In the genomic region with DNA sequence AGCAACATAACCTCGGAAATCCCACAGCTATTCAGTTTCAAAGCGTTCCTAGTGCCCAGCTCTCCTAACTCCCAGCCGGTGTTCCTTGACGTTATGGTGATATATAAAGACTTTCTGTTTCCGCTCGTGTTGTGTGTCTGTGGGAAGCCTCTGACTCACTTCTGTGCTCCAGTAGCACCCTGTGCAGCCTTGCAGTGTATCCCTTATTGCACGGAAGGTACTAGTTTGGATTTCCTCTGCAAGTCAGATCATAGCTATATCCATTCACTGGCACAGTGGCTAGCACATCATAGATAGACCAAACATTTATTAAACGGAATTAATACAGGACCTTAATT, we compare ENCODE assay signal across 8 cellular contexts. TPM values are rescaled to one million over a fixed set of nuclear protein-coding genes. Genes with fewer than 3 reads are reported as not detected.
DNase-seq lines count a peak whose midpoint lies in the region; ATAC-seq and TF ChIP-seq lines count a peak whose summit lies in the region.

No MANE protein-coding gene starts in this region.

- H3K36me3 ChIP-seq in Caco-2 (ENCODE audit: control insufficient read depth, insufficient read depth, low read length) (no peaks in the 10 kb centered on the region), WERI-Rb-1 (no peaks in the 10 kb centered on the region)

- ATAC-seq in GM21360 (IDR thresholded peaks at IDR 0.05; ENCODE audit: unreplicated experiment), result peak; percentile 44
- ATAC-seq in effector memory CD8-positive, alpha-beta T cell (replicated peaks), result peak; percentile 52

- POLR2A ChIA-PET in Caco-2 (lab: Charles Lee), result no interaction called here

- H3K4me3 ChIP-seq in Caco-2 (ENCODE audit: low read depth, low read length) (peak overlapping the region; percentile 88), WERI-Rb-1 (ENCODE audit: low read depth, low read length) (peak overlapping the region; percentile 60)

- BruUV-seq in Caco-2 (replicated peaks; lab: Mats Ljungman, UMichigan), result no TSS peak

- H3K27me3 Mint-ChIP-seq in Caco-2 (ENCODE audit: insufficient read depth, unreplicated experiment) (peaks cover 3% of the 10 kb centered on the region), mesothelial cell of epicardium (ENCODE audit: low read depth) (peaks cover 29% of the 10 kb centered on the region)
- no peaks in the 10 kb centered on the region for H3K27me3 Mint-ChIP-seq in effector memory CD8-positive, alpha-beta T cell

- H3K27ac ChIP-seq in WERI-Rb-1, result peak overlapping the region; percentile 66; the same call in 1 of the 2 replicates

- CTCF ChIA-PET in Caco-2 (lab: Charles Lee), result interaction anchor here (1.1 kb wide), 1 partner anchor 80 kb away, joined by 4 read pairs; no protein-coding TSS in a partner anchor

- H3K9me3 Mint-ChIP-seq in Caco-2 (ENCODE audit: unreplicated experiment), result no peaks in the 10 kb centered on the region
- H3K9me3 Mint-ChIP-seq in effector memory CD8-positive, alpha-beta T cell, result no peaks in the 10 kb centered on the region
- H3K9me3 Mint-ChIP-seq in mesothelial cell of epicardium, result no peaks in the 10 kb centered on the region

- H3K36me3 Mint-ChIP-seq in Caco-2 (ENCODE audit: insufficient read depth, unreplicated experiment), result peaks cover 9% of the 10 kb centered on the region
- no peaks in the 10 kb centered on the region for H3K36me3 Mint-ChIP-seq in effector memory CD8-positive, alpha-beta T cell (ENCODE audit: insufficient read depth)
- no peaks in the 10 kb centered on the region for H3K36me3 Mint-ChIP-seq in mesothelial cell of epicardium

- 0 out of 2 replicates have a peak, but pooled peaks cover 6% of the 10 kb centered on the region for H3K4me1 ChIP-seq in Caco-2

- H3K27me3 ChIP-seq in Caco-2 (replicated peaks; ENCODE audit: control insufficient read depth, insufficient read depth, low read length) (no peaks in the 10 kb centered on the region), WERI-Rb-1 (ENCODE audit: insufficient read depth, low read depth, severe bottlenecking) (no peaks in the 10 kb centered on the region)

- intact Hi-C loops in Caco-2 (cut with micrococcal nuclease; ENCODE audit: unreplicated experiment), result no loop called here

- H3K4me3 Mint-ChIP-seq in Caco-2 (ENCODE audit: unreplicated experiment) (peak overlapping the region; percentile 95), mesothelial cell of epicardium (peak overlapping the region; percentile 95)
- peak overlapping the region; percentile 97 to 99 for H3K4me3 Mint-ChIP-seq in effector memory CD8-positive, alpha-beta T cell

- H3K27ac Mint-ChIP-seq in Caco-2 (ENCODE audit: unreplicated experiment), result peak overlapping the region; percentile 97
- peak overlapping the region; percentile 97 to 98 for H3K27ac Mint-ChIP-seq in effector memory CD8-positive, alpha-beta T cell
- H3K27ac Mint-ChIP-seq in mesothelial cell of epicardium, result peak overlapping the region; percentile 95

- H3K4me1 Mint-ChIP-seq in Caco-2 (ENCODE audit: low read depth, unreplicated experiment), result peaks cover 7% of the 10 kb centered on the region
- H3K4me1 Mint-ChIP-seq in effector memory CD8-positive, alpha-beta T cell (ENCODE audit: low read depth in 2 of 2), result peaks cover 16 to 28% of the 10 kb centered on the region in 2 donors
- peaks cover 9% of the 10 kb centered on the region for H3K4me1 Mint-ChIP-seq in mesothelial cell of epicardium

- H3K9me3 ChIP-seq in Caco-2, result no peaks in the 10 kb centered on the region
- no peaks in the 10 kb centered on the region for H3K9me3 ChIP-seq in WERI-Rb-1 (ENCODE audit: severe bottlenecking)

- peak in 1 of 2 experiments; percentile 32 for DNase-seq in Caco-2
- DNase-seq in HPDE6-E6E7 (ENCODE audit: extremely low spot score), result peak; percentile 2
- no peak for DNase-seq in WERI-Rb-1
- DNase-seq in effector memory CD8-positive, alpha-beta T cell, result peak in 1 of 3 experiments; percentile 14
- DNase-seq in mesothelial cell of epicardium (ENCODE audit: low spot score in 2 of 2, unreplicated experiment in 2 of 2), result no peak
- DNase-seq in superior temporal gyrus (ENCODE audit: extremely low spot score), result peak; percentile 46
- DNase-seq in NAMALWA (ENCODE audit: low spot score), result no peak

- TF ChIP-seq CTCF in Caco-2 (IDR thresholded peaks at IDR 0.05; ENCODE audit: insufficient read depth in 1 of 2, low read depth in 1 of 2, low read length in 1 of 2, severe bottlenecking in 1 of 2, unreplicated experiment in 1 of 2) (no peak), WERI-Rb-1 (IDR thresholded peaks at IDR 0.05; ENCODE audit: low read depth, low read length) (no peak), mesothelial cell of epicardium (IDR thresholded peaks at IDR 0.05; ENCODE audit: unreplicated experiment) (no peak)

RNA-seq across cellular contexts. Expression of a gene that starts 0.6 kb away (rescaled TPM):
- total RNA-seq in Caco-2 (2022), result 8.8 and 9.4 TPM in 2 replicates
- 4.9 to 6.3 TPM (median 5.8 TPM) in 3 replicates for total RNA-seq in mesothelial cell of epicardium

Comparison
In these comparisons a context has a peak if more than half of its experiments do, and no peak if none do; other contexts are left out.
1. DNase-seq: peak in HPDE6-E6E7 (single experiment) and superior temporal gyrus (single experiment); none in WERI-Rb-1 (single experiment), mesothelial cell of epicardium (0 of 2) and NAMALWA (single experiment).
2. Peak in every context shown above with its lines, with median percentiles within 50 percentile points of each other: H3K27ac Mint-ChIP-seq and H3K4me3 Mint-ChIP-seq.